1 cellular context compared by ENCODE assay signal in genomic region chr5:119269061-119269579, GRCh38.
A peak's percentile ranks its signal among the peaks of the same experiment; 100 is the strongest.
TF ChIP-seq lines count a peak whose summit lies in the region.

No MANE protein-coding gene starts in this region.

TF ChIP-seq in K562, 482 proteins besides CTCF, POLR2A, EP300 and RAD21 (continued from another document and continues in another):
- TF ChIP-seq MGA (IDR thresholded peaks at IDR 0.05) (peak; percentile 63; the same call in 1 of the 2 replicates), PHB (CRISPR knock-in tag; IDR thresholded peaks at IDR 0.05) (no peak), CBX3 (IDR thresholded peaks at IDR 0.05; ENCODE audit: borderline replicate concordance in 1 of 2, low read length in 2 of 2) (no peak), L3MBTL2 (IDR thresholded peaks at IDR 0.05) (peak; percentile 60), ZNF140 (CRISPR knock-in tag; IDR thresholded peaks at IDR 0.05) (no peak), ZHX1 (conservative IDR thresholded peaks at IDR 0.05; ENCODE audit: low read length) (no peak), STAG1 (CRISPR knock-in tag; IDR thresholded peaks at IDR 0.05; ENCODE audit: borderline replicate concordance) (no peak), DMBX1 (CRISPR knock-in tag; IDR thresholded peaks at IDR 0.05; ENCODE audit: borderline replicate concordance) (no peak), ID3 (CRISPR knock-in tag; IDR thresholded peaks at IDR 0.05) (no peak), ID3 (tag; IDR thresholded peaks at IDR 0.05) (no peak), ZEB2 (IDR thresholded peaks at IDR 0.05) (peak; percentile 58; the same call in 1 of the 2 replicates), ZMIZ1 (IDR thresholded peaks at IDR 0.05; ENCODE audit: low read depth in 2 of 2, low read length in 2 of 2) (no peak), PTBP1 (IDR thresholded peaks at IDR 0.05; ENCODE audit: low read depth, low read length) (no peak), HOXB6 (CRISPR knock-in tag; IDR thresholded peaks at IDR 0.05; ENCODE audit: borderline replicate concordance) (no peak), NR2C2 (CRISPR knock-in tag; IDR thresholded peaks at IDR 0.05) (no peak), NR2C2 (tag; IDR thresholded peaks at IDR 0.05) (no peak), PTRF (tag; IDR thresholded peaks at IDR 0.05) (no peak), TARDBP (IDR thresholded peaks at IDR 0.05) (no peak), GTF2B (IDR thresholded peaks at IDR 0.05; ENCODE audit: extremely low read depth, insufficient read length) (no peak), ZNF398 (CRISPR knock-in tag; IDR thresholded peaks at IDR 0.05) (no peak), ZNF644 (tag; IDR thresholded peaks at IDR 0.05; ENCODE audit: low read depth) (no peak; the same call in 1 of the 2 replicates), RNF2 (IDR thresholded peaks at IDR 0.05) (no peak), NRF1 (conservative IDR thresholded peaks at IDR 0.05 in 1 of 2, IDR thresholded peaks at IDR 0.05 in 1 of 2) (no peak; a peak in 2 of 4 replicates), ZFP36 (IDR thresholded peaks at IDR 0.05; ENCODE audit: low read depth, low read length, partially characterized antibody) (no peak), KDM2B (CRISPR knock-in tag; IDR thresholded peaks at IDR 0.05) (no peak), IFI16 (CRISPR knock-in tag; IDR thresholded peaks at IDR 0.05) (no peak), HMG20B (CRISPR knock-in tag; IDR thresholded peaks at IDR 0.05) (no peak), RUNX1 (IDR thresholded peaks at IDR 0.05; ENCODE audit: low read depth) (no peak), NR3C1 (CRISPR knock-in tag; IDR thresholded peaks at IDR 0.05) (no peak), IRF1 (CRISPR knock-in tag; IDR thresholded peaks at IDR 0.05; ENCODE audit: borderline replicate concordance) (no peak; the same call in 1 of the 2 replicates), POLR2AphosphoS2 (IDR thresholded peaks at IDR 0.05; ENCODE audit: low read length) (no peak), ZNF780A (CRISPR knock-in tag; IDR thresholded peaks at IDR 0.05) (no peak), ZNF232 (CRISPR knock-in tag; IDR thresholded peaks at IDR 0.05) (no peak), ZBTB43 (CRISPR knock-in tag; IDR thresholded peaks at IDR 0.05) (no peak), NCOA6 (IDR thresholded peaks at IDR 0.05) (no peak), ZNF695 (CRISPR knock-in tag; IDR thresholded peaks at IDR 0.05) (no peak), CC2D1A (IDR thresholded peaks at IDR 0.05) (no peak; the same call in 1 of the 2 replicates), RB1 (IDR thresholded peaks at IDR 0.05; ENCODE audit: low read depth) (no peak), HDGF (IDR thresholded peaks at IDR 0.05) (no peak), STAT5B (CRISPR knock-in tag; IDR thresholded peaks at IDR 0.05) (no peak), ZNF785 (CRISPR knock-in tag; IDR thresholded peaks at IDR 0.05) (no peak)
